25 cellular contexts compared by ENCODE assay signal in the genomic region with DNA sequence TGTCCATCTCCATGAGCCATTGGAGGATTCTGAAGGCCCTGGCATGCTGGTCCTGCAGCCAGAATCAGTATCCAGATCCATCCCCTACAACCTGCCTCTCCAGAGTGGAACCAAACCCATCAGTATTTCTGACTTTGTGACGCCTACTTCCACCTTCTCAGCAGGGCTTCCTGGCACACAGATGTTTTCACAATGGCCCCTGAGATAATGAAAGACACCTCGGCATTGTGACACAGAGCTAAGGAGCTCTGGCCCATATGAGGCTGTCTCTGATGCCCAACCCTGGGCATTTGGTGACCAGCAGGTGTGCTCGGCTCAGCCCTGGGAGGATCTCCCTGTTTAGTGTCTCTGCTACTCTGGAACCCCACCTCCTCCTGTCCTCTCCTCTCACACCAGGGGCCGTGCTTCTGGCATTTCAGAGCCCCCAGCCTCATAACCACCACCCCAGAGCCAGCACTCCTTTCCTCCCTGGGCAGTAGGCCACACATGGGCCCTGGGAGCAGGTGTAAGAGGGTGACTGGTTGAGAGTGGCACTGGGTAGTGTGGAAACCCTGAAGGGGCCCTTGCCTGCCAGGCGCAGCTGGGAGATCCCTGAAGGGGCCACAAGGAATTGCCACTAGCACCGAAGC. TPM values are rescaled to one million over a fixed set of nuclear protein-coding genes. Genes with fewer than 3 reads are reported as not detected.
A peak's percentile ranks its signal among the peaks of the same experiment; 100 is the strongest.
DNase-seq lines count a peak whose midpoint lies in the region; ATAC-seq and TF ChIP-seq lines count a peak whose summit lies in the region.
"Had no signal": no experiment of that assay in that cellular context is flagged by ENCODE, and none has a peak within 500 bp of the region (broad histone marks: within the 10 kb centered on the region; RNA-seq: fewer than 3 reads in every experiment).

No MANE protein-coding gene starts in this region.

- no peaks in the 10 kb centered on the region for H3K27me3 ChIP-seq in HL-60 (ENCODE audit: insufficient read depth, poor library complexity, severe bottlenecking)
- H3K27me3 ChIP-seq: BLaER1 treated with 17β-estradiol and CSF1 and Interleukin-3, amounts not matched to agents 10 nM and 100 nM; heart right ventricle; vagina had no signal

- CTCF ChIA-PET in WTC11 (lab: Charles Lee) = interaction anchor here (0.6 to 0.9 kb wide), 3 partner anchors 21 to 419 kb away, joined by 3 read pairs; partner anchors contain the start of gene FOSL2

- H3K4me3 Mint-ChIP-seq in activated T-cell treated with anti-CD3 and anti-CD28 coated beads, Interleukin-2, amount 50 U/mL, for 72 hours = no peak overlapping the region
- peak overlapping the region; percentile 43 for H3K4me3 Mint-ChIP-seq in stimulated activated effector memory CD8-positive, alpha-beta T cell treated with anti-CD3 and anti-CD28 coated beads, Interleukin-12 subunit alpha, Interleukin-12 subunit beta, amount 100 ng/mL, for 72 hours
- no peak overlapping the region for H3K4me3 Mint-ChIP-seq in WTC11
- H3K4me3 Mint-ChIP-seq: activated naive CD4-positive, alpha-beta T cell treated with anti-CD3 and anti-CD28 coated beads, Interleukin-2, amount 50 U/mL, for 24 hours; activated T-cell treated with anti-CD3 and anti-CD28 coated beads, Interleukin-2, amount 50 U/mL, for 24 hours had no signal

- peaks cover 1 to 9% of the 10 kb centered on the region in 2 donors for H3K36me3 Mint-ChIP-seq in activated T-cell treated with anti-CD3 and anti-CD28 coated beads, Interleukin-2, amount 50 U/mL, for 72 hours (ENCODE audit: insufficient read depth in 2 of 2)
- peaks cover 12% of the 10 kb centered on the region for H3K36me3 Mint-ChIP-seq in stimulated activated effector memory CD8-positive, alpha-beta T cell treated with anti-CD3 and anti-CD28 coated beads, Interleukin-12 subunit alpha, Interleukin-12 subunit beta, amount 100 ng/mL, for 72 hours
- H3K36me3 Mint-ChIP-seq in WTC11 = peaks cover 4% of the 10 kb centered on the region

- POLR2A ChIA-PET in WTC11 (lab: Charles Lee) = interaction anchor here (0.6 kb wide), 1 partner anchor 34 kb away, joined by 4 read pairs; no protein-coding TSS in a partner anchor

- H3K27me3 Mint-ChIP-seq in activated T-cell treated with anti-CD3 and anti-CD28 coated beads, Interleukin-2, amount 50 U/mL, for 72 hours (ENCODE audit: low read depth) = no peaks in the 10 kb centered on the region
- no peaks in the 10 kb centered on the region for H3K27me3 Mint-ChIP-seq in WTC11 (ENCODE audit: low read depth)
- H3K27me3 Mint-ChIP-seq: activated naive CD4-positive, alpha-beta T cell treated with anti-CD3 and anti-CD28 coated beads, Interleukin-2, amount 50 U/mL, for 24 hours; activated T-cell treated with anti-CD3 and anti-CD28 coated beads, Interleukin-2, amount 50 U/mL, for 24 hours had no signal

- H3K4me3 ChIP-seq in HL-60 (replicated peaks; ENCODE audit: insufficient read depth, low read length) = no peak overlapping the region
- H3K4me3 ChIP-seq: BLaER1 treated with 17β-estradiol and CSF1 and Interleukin-3, amounts not matched to agents 10 nM and 100 nM; HAP-1; heart right ventricle; vagina had no signal

- H3K9me3 Mint-ChIP-seq in activated T-cell treated with anti-CD3 and anti-CD28 coated beads, Interleukin-2, amount 50 U/mL, for 72 hours = peaks cover 7 to 8% of the 10 kb centered on the region in 2 donors
- H3K9me3 Mint-ChIP-seq in stimulated activated effector memory CD8-positive, alpha-beta T cell treated with anti-CD3 and anti-CD28 coated beads, Interleukin-12 subunit alpha, Interleukin-12 subunit beta, amount 100 ng/mL, for 72 hours = peaks cover 5% of the 10 kb centered on the region
- peaks cover 21% of the 10 kb centered on the region for H3K9me3 Mint-ChIP-seq in WTC11
- H3K9me3 Mint-ChIP-seq: activated naive CD4-positive, alpha-beta T cell treated with anti-CD3 and anti-CD28 coated beads, Interleukin-2, amount 50 U/mL, for 24 hours had no signal

- no peak for TF ChIP-seq CTCF in HL-60 (IDR thresholded peaks at IDR 0.05; ENCODE audit: insufficient read depth, low read length)
- TF ChIP-seq CTCF in WTC11 (IDR thresholded peaks at IDR 0.05) = no peak

- H3K27ac ChIP-seq in HL-60 (replicated peaks) = peak overlapping the region; percentile 54
- H3K27ac ChIP-seq: BLaER1 treated with 17β-estradiol and CSF1 and Interleukin-3, amounts not matched to agents 10 nM and 100 nM; vagina; WERI-Rb-1 had no signal

- H3K4me1 Mint-ChIP-seq in activated T-cell treated with anti-CD3 and anti-CD28 coated beads, Interleukin-2, amount 50 U/mL, for 72 hours (ENCODE audit: low read depth) = peaks cover 42% of the 10 kb centered on the region
- H3K4me1 Mint-ChIP-seq in stimulated activated effector memory CD8-positive, alpha-beta T cell treated with anti-CD3 and anti-CD28 coated beads, Interleukin-12 subunit alpha, Interleukin-12 subunit beta, amount 100 ng/mL, for 72 hours = peaks cover 70% of the 10 kb centered on the region
- peaks cover 6% of the 10 kb centered on the region; the same call in 1 of the 2 replicates for H3K4me1 Mint-ChIP-seq in WTC11

- H3K27ac Mint-ChIP-seq in activated T-cell treated with anti-CD3 and anti-CD28 coated beads, Interleukin-2, amount 50 U/mL, for 72 hours = peak overlapping the region; percentile 73
- H3K27ac Mint-ChIP-seq in stimulated activated effector memory CD8-positive, alpha-beta T cell treated with anti-CD3 and anti-CD28 coated beads, Interleukin-12 subunit alpha, Interleukin-12 subunit beta, amount 100 ng/mL, for 72 hours = peak overlapping the region; percentile 89
- H3K27ac Mint-ChIP-seq in WTC11 = no peak overlapping the region
- H3K27ac Mint-ChIP-seq: activated naive CD4-positive, alpha-beta T cell treated with anti-CD3 and anti-CD28 coated beads, Interleukin-2, amount 50 U/mL, for 24 hours; activated T-cell treated with anti-CD3 and anti-CD28 coated beads, Interleukin-2, amount 50 U/mL, for 24 hours had no signal

- peak; percentile 11 to 14 for ATAC-seq in activated T-cell treated with anti-CD3 and anti-CD28 coated beads, Interleukin-2, amount 50 U/mL, for 72 hours (replicated peaks in 1 of 2)
- ATAC-seq in esophagus mucosa (peak; percentile 9), WTC11 (no peak; the same call in 1 of the 2 replicates)
- peak; percentile 48 for ATAC-seq in stimulated activated effector memory CD8-positive, alpha-beta T cell treated with anti-CD3 and anti-CD28 coated beads, Interleukin-12 subunit alpha, Interleukin-12 subunit beta, amount 100 ng/mL, for 72 hours

- no peak for DNase-seq in activated T-cell treated with anti-CD3 and anti-CD28 coated beads, Interleukin-2, amount 50 U/mL, for 72 hours
- no peak for DNase-seq in activated T-cell treated with anti-CD3 and anti-CD28 coated beads, Interleukin-2, amount 50 U/mL, for 1 hour
- DNase-seq in HL-60 (ENCODE audit: low read depth in 1 of 2, low spot score in 1 of 2) (peak in 1 of 2 experiments; percentile 64), WTC11 (ENCODE audit: low spot score) (no peak), SKM-1 (lab: John Stamatoyannopoulos, UW; ENCODE audit: unreplicated experiment) (no peak)
- no peak for DNase-seq in stimulated activated effector memory CD8-positive, alpha-beta T cell treated with anti-CD3 and anti-CD28 coated beads, Interleukin-12 subunit alpha, Interleukin-12 subunit beta, amount 100 ng/mL, for 72 hours (ENCODE audit: low spot score in 2 of 2)
- DNase-seq in activated effector memory CD4-positive, alpha-beta T cell treated with Interleukin-2 at 50 U/mL for 16 hours = no peak
- DNase-seq: activated CD4-positive, alpha-beta T cell treated with anti-CD3 and anti-CD28 coated beads, Interleukin-2, amount 50 U/mL, for 4 hours; cerebellar nuclear complex; heart right ventricle; mammary epithelial cell; NCI-H1092; NCI-H2029 treated with DMSO at 0.1 percent for 48 hours; NCI-H226; NCI-H748 treated with DMSO at 0.1 percent for 48 hours; occipital lobe; stimulated activated CD4-positive, alpha-beta T cell treated with anti-CD3 and anti-CD28 coated beads, Interleukin-4, amount 100 ng/mL, for 1 hour; stimulated activated naive CD4-positive, alpha-beta T cell; WERI-Rb-1 had no signal

TF ChIP-seq in WTC11, 78 proteins besides CTCF, POLR2A, EP300 and RAD21:
- TF ChIP-seq E2F5 (CRISPR knock-in tag; IDR thresholded peaks at IDR 0.05) = no peak

RNA-seq across cellular contexts. Expression of gene FOSL2, which starts 38.2 kb away (rescaled TPM):
- 100 to 1,000 TPM; 176 to 248 TPM for total RNA-seq in activated T-cell treated with anti-CD3 and anti-CD28 coated beads, Interleukin-2, amount 50 U/mL, for 72 hours
- total RNA-seq in esophagus mucosa (166 TPM), WTC11 (2021) (3.9 to 4.5 TPM (median 4.0 TPM) in 3 replicates)

Comparison
In these comparisons a context has a peak if more than half of its experiments do, and no peak if none do; other contexts are left out.
1. RNA of gene FOSL2, which starts 38.2 kb away (total RNA-seq): 176 to 248 TPM in activated T-cell treated with anti-CD3 and anti-CD28 coated beads, Interleukin-2, amount 50 U/mL, for 72 hours and 166 TPM in esophagus mucosa (single experiment); 3.9 to 4.5 TPM in WTC11; every median in the first group is over 10 times any median in the second.